Comparison of ENCODE assay signal across 9 cellular contexts in genomic region chr9:34124923-34125322, GRCh38. TPM values are rescaled to one million over a fixed set of nuclear protein-coding genes. Genes with fewer than 3 reads are reported as not detected.
DNase-seq lines count a peak whose midpoint lies in the region; ATAC-seq, FAIRE-seq and TF ChIP-seq lines count a peak whose summit lies in the region.
"Had no signal": no experiment of that assay in that cellular context is flagged by ENCODE, and none has a peak within 500 bp of the region (broad histone marks: within the 10 kb centered on the region; RNA-seq: fewer than 3 reads in every experiment).

No MANE protein-coding gene starts in this region.

- H3K27me3 ChIP-seq in Panc1 (ENCODE audit: control insufficient read depth, insufficient read depth, low read length) (no peaks in the 10 kb centered on the region), esophagus muscularis mucosa (no peaks in the 10 kb centered on the region), gastrocnemius medialis (no peaks in the 10 kb centered on the region)

- peaks cover 7% of the 10 kb centered on the region for H3K36me3 ChIP-seq in Panc1 (ENCODE audit: control insufficient read depth, insufficient read depth, low read length)
- peaks cover 7 to 35% (median 18%) of the 10 kb centered on the region in 4 donors for H3K36me3 ChIP-seq in esophagus muscularis mucosa
- peaks cover 0 to 12% of the 10 kb centered on the region in 2 donors for H3K36me3 ChIP-seq in gastrocnemius medialis

- DNase-seq in GM12892 (ENCODE audit: insufficient read length) = no peak
- no peak for DNase-seq in Panc1 (ENCODE audit: low read depth, low spot score)
- no peak for DNase-seq in esophagus muscularis mucosa (ENCODE audit: extremely low spot score)
- DNase-seq in gastrocnemius medialis = no peak
- no peak for DNase-seq in amniotic stem cell (lab: John Stamatoyannopoulos, UW)
- no peak for DNase-seq in stimulated activated CD4-positive, alpha-beta T cell treated with anti-CD3 and anti-CD28 coated beads, Interleukin-2, amount 100 ng/mL, for 48 hours
- DNase-seq: NCI-H2171 treated with DMSO at 0.1 percent for 48 hours had no signal

- H3K27ac ChIP-seq in Panc1 (ENCODE audit: low read length) (peak overlapping the region; percentile 92), esophagus muscularis mucosa (replicated peaks in 1 of 4) (peak overlapping the region in 2 of 4 donors; percentile 91 to 94), gastrocnemius medialis (peak overlapping the region in 3 of 4 donors; percentile 84 to 98 (median 88))

- peak; percentile 46 for FAIRE-seq in GM12892 (lab: Jason Lieb, UNC)

- H3K9me3 ChIP-seq in Panc1 (ENCODE audit: control insufficient read depth, insufficient read depth, low read depth, low read length) = no peaks in the 10 kb centered on the region
- H3K9me3 ChIP-seq in esophagus muscularis mucosa = no peaks in the 10 kb centered on the region
- no peaks in the 10 kb centered on the region for H3K9me3 ChIP-seq in gastrocnemius medialis

- intact Hi-C loops in Panc1 (cut with micrococcal nuclease; ENCODE audit: unreplicated experiment) (loop anchor here (5.0 kb wide), 1 partner anchor 53 kb away; no protein-coding TSS in a partner anchor), esophagus muscularis mucosa (cut with DNase I) (loop anchor here (5.0 kb wide), 1 partner anchor 52 kb away; the partner anchor contains the start of gene UBAP1), gastrocnemius medialis (cut with DNase I; ENCODE audit: low total_unique reads) (loop anchor here (5.0 kb wide), 2 partner anchors 52 to 252 kb away; partner anchors contain the start of genes MYORG and UBAP1)

- H3K4me3 ChIP-seq in Panc1 (ENCODE audit: low read depth in 2 of 2, low read length in 2 of 2) (peak overlapping the region; percentile 86 to 90), esophagus muscularis mucosa (peak overlapping the region; percentile 84 to 98 (median 85)), gastrocnemius medialis (peak overlapping the region; percentile 69 to 99 (median 84))

- CTCF ChIA-PET in Panc1 (lab: Charles Lee) = no interaction called here

- WGBS in esophagus muscularis mucosa = 31% methylated on average over 6 of the region's 6 CpGs

- TF ChIP-seq CTCF in Panc1 (IDR thresholded peaks at IDR 0.05) (no peak), esophagus muscularis mucosa (IDR thresholded peaks at IDR 0.05) (no peak), gastrocnemius medialis (IDR thresholded peaks at IDR 0.05 in 4 of 5, conservative IDR thresholded peaks at IDR 0.05 in 1 of 5) (no peak)

- no peak for TF ChIP-seq POLR2A in GM12892 (IDR thresholded peaks at IDR 0.05; ENCODE audit: low read depth, low read length)
- TF ChIP-seq POLR2A in esophagus muscularis mucosa (IDR thresholded peaks at IDR 0.05; ENCODE audit: low read depth) = no peak
- no peak for TF ChIP-seq POLR2A in gastrocnemius medialis (IDR thresholded peaks at IDR 0.05)

- no TSS peak for BruUV-seq in Panc1 (replicated peaks; lab: Mats Ljungman, UMichigan)

- in situ Hi-C loops in Panc1 (cut with HindIII; ENCODE audit: low pct_unique_long_range_greater_than_20kb, low sequenced_read_pairs) (no loop called here), gastrocnemius medialis (cut with MboI; ENCODE audit: low sequenced_read_pairs in 4 of 4) (loop anchor here in 2 of 4 donors (10.0 kb wide), 3 partner anchors 60 to 200 kb away; partner anchors contain the start of genes KIF24 (in 1 of the 2) and NUDT2 (in 1 of the 2))

- ATAC-seq in Panc1 = no peak
- no peak for ATAC-seq in gastrocnemius medialis
- no peak for ATAC-seq in GM21825 (IDR thresholded peaks at IDR 0.05; ENCODE audit: unreplicated experiment)
- no peak for ATAC-seq in GM18520 (IDR thresholded peaks at IDR 0.05; ENCODE audit: unreplicated experiment)

- no peak for TF ChIP-seq EP300 in esophagus muscularis mucosa (IDR thresholded peaks at IDR 0.05)

- POLR2A ChIA-PET in Panc1 (lab: Charles Lee) = no interaction called here

- H3K4me1 ChIP-seq in Panc1 (ENCODE audit: control insufficient read depth, insufficient read depth, low read length) (peaks cover 17% of the 10 kb centered on the region), esophagus muscularis mucosa (peaks cover 42 to 61% (median 48%) of the 10 kb centered on the region in 4 donors), gastrocnemius medialis (peaks cover 30 to 31% of the 10 kb centered on the region in 2 donors)

RNA-seq across cellular contexts. Expression of gene DCAF12, which starts 1.6 kb away (rescaled TPM):
- 23.8 TPM for polyA plus RNA-seq in GM12892 (2012; ENCODE audit: missing spikeins)
- total RNA-seq in Panc1 (2021; ENCODE audit: unreplicated experiment) = 38.3 TPM
- polyA plus RNA-seq in Panc1 (2012; ENCODE audit: insufficient read length) = 25.2 TPM
- 10 to 100 TPM; 17.9 to 25.0 (median 21.9) TPM for total RNA-seq in esophagus muscularis mucosa
- total RNA-seq in gastrocnemius medialis = 10 to 100 TPM; 19.4 to 33.7 (median 26.7) TPM

RNA-seq across cellular contexts. Expression of gene UBAP1, which starts 53.9 kb away (rescaled TPM):
- 23.1 TPM for polyA plus RNA-seq in GM12892 (2012; ENCODE audit: missing spikeins)
- 55.3 TPM for total RNA-seq in Panc1 (2021; ENCODE audit: unreplicated experiment)
- 44.9 TPM for polyA plus RNA-seq in Panc1 (2012; ENCODE audit: insufficient read length)
- 10 to 100 TPM; 54.0 to 84.3 (median 72.6) TPM for total RNA-seq in esophagus muscularis mucosa
- 100 to 1,000 TPM in 1 of 4 donors, 10 to 100 TPM in 3; 69.5 to 162 (median 90.8) TPM for total RNA-seq in gastrocnemius medialis
